Comparison of ENCODE assay signal across 12 cellular contexts in the genomic region with DNA sequence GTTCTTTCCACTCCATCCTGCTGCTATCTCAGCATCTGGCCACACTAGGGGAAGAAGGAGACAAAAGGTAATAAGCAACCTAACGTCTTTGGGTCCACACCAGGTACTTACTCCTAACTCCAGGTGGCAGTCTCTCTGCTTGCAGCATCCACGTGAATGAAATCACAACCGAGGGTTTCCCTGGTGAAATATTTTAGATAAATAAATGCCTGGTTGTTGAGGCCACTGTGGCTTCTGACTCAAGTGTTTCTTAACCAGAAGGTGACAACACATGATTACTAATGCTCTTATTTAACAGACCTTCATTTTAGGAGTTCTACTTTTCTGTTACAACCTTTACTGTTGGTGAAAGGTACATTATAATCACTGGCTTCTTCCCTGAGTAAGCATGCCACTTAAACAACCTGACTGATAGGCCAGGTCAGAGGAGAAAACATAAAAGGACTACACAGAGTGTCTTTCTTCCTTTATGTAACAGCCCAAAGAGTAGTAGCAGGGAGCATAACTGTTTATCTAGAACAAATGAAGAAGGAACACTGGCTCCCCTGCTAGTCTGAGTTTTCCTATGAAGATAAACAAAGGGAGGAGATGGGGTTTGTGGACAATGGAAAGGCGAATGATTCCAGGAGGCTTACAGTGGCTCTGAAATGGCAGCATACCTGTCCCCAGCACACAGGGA. TPM values are rescaled to one million over a fixed set of nuclear protein-coding genes. Genes with fewer than 3 reads are reported as not detected.
DNase-seq lines count a peak whose midpoint lies in the region; ATAC-seq and TF ChIP-seq lines count a peak whose summit lies in the region.
"Had no signal": no experiment of that assay in that cellular context is flagged by ENCODE, and none has a peak within 500 bp of the region (broad histone marks: within the 10 kb centered on the region; RNA-seq: fewer than 3 reads in every experiment).

No MANE protein-coding gene starts in this region.

- H4K91ac ChIP-seq in H9 (ENCODE audit: insufficient read length, low read depth, low read length), result no peak overlapping the region
- no peak overlapping the region for H4K91ac ChIP-seq in mesenchymal stem cell (ENCODE audit: low read length)

- H2BK20ac ChIP-seq in H9 (ENCODE audit: low read depth, low read length, poor library complexity, severe bottlenecking), result no peak overlapping the region

- H3K36me3 Mint-ChIP-seq in H9 (ENCODE audit: insufficient read depth in 1 of 3, low read depth in 3 of 3) (peaks cover 61 to 98% (median 97%) of the 10 kb centered on the region in 3 experiments), Caco-2 (ENCODE audit: insufficient read depth, unreplicated experiment) (no peaks in the 10 kb centered on the region)
- no peaks in the 10 kb centered on the region for H3K36me3 Mint-ChIP-seq in activated T-helper 17 cell treated with anti-CD3 and anti-CD28 coated beads, Interleukin-2, amount 50 U/mL, for 72 hours (ENCODE audit: low read depth)

- H3K4me3 ChIP-seq in BE2C (ENCODE audit: low read depth, low read length) (no peak overlapping the region), mesenchymal stem cell (ENCODE audit: insufficient read depth in 1 of 2, low read depth in 1 of 2, low read length in 2 of 2) (no peak overlapping the region), Caco-2 (ENCODE audit: low read depth, low read length) (no peak overlapping the region)
- H3K4me3 ChIP-seq: colonic mucosa, upper lobe of left lung had no signal

- intact Hi-C loops in Caco-2 (cut with micrococcal nuclease; ENCODE audit: unreplicated experiment), result no loop called here

- H2AK5ac ChIP-seq in H9 (ENCODE audit: insufficient read length, low read length), result no peak overlapping the region
- no peak overlapping the region for H2AK5ac ChIP-seq in mesenchymal stem cell (ENCODE audit: low read length, severe bottlenecking)

- no peaks in the 10 kb centered on the region for H3K79me2 ChIP-seq in H9 (ENCODE audit: insufficient read depth, low read length)

- H3K4me1 Mint-ChIP-seq in H9 (peaks cover 53 to 54% of the 10 kb centered on the region in 2 experiments), Caco-2 (ENCODE audit: low read depth, unreplicated experiment) (no peaks in the 10 kb centered on the region)
- H3K4me1 Mint-ChIP-seq in activated T-helper 17 cell treated with anti-CD3 and anti-CD28 coated beads, Interleukin-2, amount 50 U/mL, for 72 hours, result no peaks in the 10 kb centered on the region

- no peak overlapping the region for H3K4ac ChIP-seq in H9 (ENCODE audit: low read depth, low read length)
- H3K4ac ChIP-seq in mesenchymal stem cell (ENCODE audit: low read depth in 1 of 2, low read length in 2 of 2), result no peak overlapping the region

- H3K27me3 ChIP-seq in BE2C (peaks cover 4% of the 10 kb centered on the region; the same call in 1 of the 2 replicates), H9 (ENCODE audit: insufficient read depth, low read length) (no peaks in the 10 kb centered on the region), mesenchymal stem cell (ENCODE audit: control insufficient read depth in 1 of 2, insufficient read depth in 1 of 2, low read length in 2 of 2) (peaks cover 17 to 52% of the 10 kb centered on the region in 2 experiments), Caco-2 (replicated peaks; ENCODE audit: control insufficient read depth, insufficient read depth, low read length) (no peaks in the 10 kb centered on the region)
- H3K27me3 ChIP-seq: colonic mucosa, upper lobe of left lung had no signal

- H4K8ac ChIP-seq in H9 (replicated peaks; ENCODE audit: insufficient read length, low read depth, low read length), result no peak overlapping the region
- H4K8ac ChIP-seq in mesenchymal stem cell (ENCODE audit: low read length), result no peak overlapping the region

- no peak overlapping the region for H3K23ac ChIP-seq in H9 (ENCODE audit: insufficient read length, low read depth, low read length)
- H3K23ac ChIP-seq in mesenchymal stem cell (ENCODE audit: low read length in 2 of 2), result no peak overlapping the region

- H3K18ac ChIP-seq in H9 (ENCODE audit: insufficient read length, low read depth, low read length), result no peak overlapping the region
- no peak overlapping the region for H3K18ac ChIP-seq in mesenchymal stem cell (ENCODE audit: low read depth in 1 of 2, low read length in 2 of 2)

- H3K14ac ChIP-seq in H9 (ENCODE audit: insufficient read depth, low read length) (no peak overlapping the region), mesenchymal stem cell (ENCODE audit: low read length in 2 of 2) (no peak overlapping the region)

- H2BK12ac ChIP-seq in H9 (ENCODE audit: insufficient read length, low read depth, low read length) (no peak overlapping the region), mesenchymal stem cell (ENCODE audit: low read length in 2 of 2) (no peak overlapping the region)

- H3K56ac ChIP-seq in H9 (ENCODE audit: insufficient read length, low read depth, low read length), result no peak overlapping the region

- peaks cover 6% of the 10 kb centered on the region; the same call in 1 of the 2 replicates for H3K4me1 ChIP-seq in BE2C
- peaks cover 6% of the 10 kb centered on the region for H3K4me1 ChIP-seq in H9 (ENCODE audit: insufficient read depth, low read length)
- peaks cover 4% of the 10 kb centered on the region for H3K4me1 ChIP-seq in mesenchymal stem cell (ENCODE audit: control insufficient read depth, insufficient read depth, low read depth, low read length)
- peaks cover 6% of the 10 kb centered on the region; the same call in 1 of the 2 replicates for H3K4me1 ChIP-seq in Caco-2
- H3K4me1 ChIP-seq: colonic mucosa, upper lobe of left lung had no signal

- H3K27ac Mint-ChIP-seq in H9 (peak overlapping the region in 2 of 3 experiments; percentile 38 to 39; a peak in 2 of 7 replicates), Caco-2 (ENCODE audit: unreplicated experiment) (no peak overlapping the region)
- no peak overlapping the region for H3K27ac Mint-ChIP-seq in activated T-helper 17 cell treated with anti-CD3 and anti-CD28 coated beads, Interleukin-2, amount 50 U/mL, for 72 hours

- H3K23me2 ChIP-seq in H9 (ENCODE audit: insufficient read length, low read depth, low read length, poor library complexity, severe bottlenecking), result no peaks in the 10 kb centered on the region

- H3K9ac ChIP-seq in H9 (ENCODE audit: extremely low read depth, insufficient read length, low read length) (no peak overlapping the region), mesenchymal stem cell (ENCODE audit: low read length) (peak overlapping the region; percentile 70)

- H2BK5ac ChIP-seq in H9 (ENCODE audit: insufficient read length, low read length), result no peak overlapping the region
- no peak overlapping the region for H2BK5ac ChIP-seq in mesenchymal stem cell (ENCODE audit: low read depth, low read length, poor library complexity, severe bottlenecking)

- ATAC-seq in activated T-helper 17 cell treated with anti-CD3 and anti-CD28 coated beads, Interleukin-2, amount 50 U/mL, for 72 hours (replicated peaks), result peak; percentile 56
- no peak for ATAC-seq in GM21423 (IDR thresholded peaks at IDR 0.05; ENCODE audit: unreplicated experiment)
- ATAC-seq in GM18907 (IDR thresholded peaks at IDR 0.05; ENCODE audit: unreplicated experiment), result no peak
- ATAC-seq in HG03439 (IDR thresholded peaks at IDR 0.05; ENCODE audit: unreplicated experiment), result no peak

- H3K9me3 ChIP-seq in BE2C (no peaks in the 10 kb centered on the region), H9 (ENCODE audit: control insufficient read depth, low read depth, low read length) (no peaks in the 10 kb centered on the region), mesenchymal stem cell (ENCODE audit: control insufficient read depth, low read length) (no peaks in the 10 kb centered on the region), Caco-2 (no peaks in the 10 kb centered on the region)
- H3K9me3 ChIP-seq: colonic mucosa, upper lobe of left lung had no signal

- TF ChIP-seq CTCF in BE2C (IDR thresholded peaks at IDR 0.05; ENCODE audit: low read depth, low read length), result 0 out of 2 replicates have a peak, but pooled peaks have one; percentile 11
- peak; percentile 42; the same call in 1 of the 3 replicates for TF ChIP-seq CTCF in H9 (conservative IDR thresholded peaks at IDR 0.05)
- no peak for TF ChIP-seq CTCF in Caco-2 (IDR thresholded peaks at IDR 0.05; ENCODE audit: insufficient read depth in 1 of 2, low read depth in 1 of 2, low read length in 1 of 2, severe bottlenecking in 1 of 2, unreplicated experiment in 1 of 2)

- H3K27me3 Mint-ChIP-seq in H9 (ENCODE audit: low read depth) (no peaks in the 10 kb centered on the region), Caco-2 (ENCODE audit: insufficient read depth, unreplicated experiment) (no peaks in the 10 kb centered on the region)
- H3K27me3 Mint-ChIP-seq in activated T-helper 17 cell treated with anti-CD3 and anti-CD28 coated beads, Interleukin-2, amount 50 U/mL, for 72 hours, result peaks cover 16% of the 10 kb centered on the region

- no peak overlapping the region for H3K27ac ChIP-seq in H9 (ENCODE audit: insufficient read length, low read depth, low read length)
- H3K27ac ChIP-seq in mesenchymal stem cell (ENCODE audit: low read length, poor library complexity, severe bottlenecking), result no peak overlapping the region
- H3K27ac ChIP-seq: colonic mucosa, upper lobe of left lung had no signal

- no CpG with 5 or more reads among the region's 4 CpGs for WGBS in H9 (ENCODE audit: extremely low coverage, insufficient read length, low lambda C conversion rate)
- 42% methylated on average over 3 of the region's 4 CpGs for WGBS in mesenchymal stem cell

- no peaks in the 10 kb centered on the region for H3K79me1 ChIP-seq in H9 (ENCODE audit: insufficient read depth, low read depth, low read length, poor library complexity, severe bottlenecking)
- H3K79me1 ChIP-seq in mesenchymal stem cell (replicated peaks; ENCODE audit: low read length, poor library complexity, severe bottlenecking), result no peaks in the 10 kb centered on the region

- H3T11ph ChIP-seq in H9 (ENCODE audit: low read length), result no peak overlapping the region

- CTCF ChIA-PET in Caco-2 (lab: Charles Lee), result interaction anchor here (0.6 kb wide), 1 partner anchor 121 kb away, joined by 4 read pairs; no protein-coding TSS in a partner anchor

- H2BK15ac ChIP-seq in H9 (ENCODE audit: low read depth, low read length), result no peak overlapping the region
- no peak overlapping the region for H2BK15ac ChIP-seq in mesenchymal stem cell (ENCODE audit: low read depth, poor library complexity, severe bottlenecking)

- POLR2A ChIA-PET in Caco-2 (lab: Charles Lee), result no interaction called here

- no peak overlapping the region for H2BK120ac ChIP-seq in H9 (ENCODE audit: low read depth, low read length, poor library complexity, severe bottlenecking)
- H2BK120ac ChIP-seq in mesenchymal stem cell (ENCODE audit: low read depth, low read length), result no peak overlapping the region

- H3K9me3 Mint-ChIP-seq in H9, result no peaks in the 10 kb centered on the region
- H3K9me3 Mint-ChIP-seq in activated T-helper 17 cell treated with anti-CD3 and anti-CD28 coated beads, Interleukin-2, amount 50 U/mL, for 72 hours, result no peaks in the 10 kb centered on the region
- H3K9me3 Mint-ChIP-seq in Caco-2 (ENCODE audit: unreplicated experiment), result no peaks in the 10 kb centered on the region

- no peak for DNase-seq in BE2C
- no peak for DNase-seq in H9
- DNase-seq in mesenchymal stem cell, result peak; percentile 9
- no peak for DNase-seq in Caco-2
- DNase-seq: activated T-cell treated with anti-CD3 and anti-CD28 coated beads, Interleukin-2, amount 50 U/mL, for 1 hour; colonic mucosa; NCI-H510A; upper lobe of left lung had no signal

- H3K4me2 ChIP-seq in H9 (ENCODE audit: insufficient read depth, insufficient read length, low read length) (no peak overlapping the region), mesenchymal stem cell (ENCODE audit: low read length, poor library complexity, severe bottlenecking) (no peak overlapping the region)

- H4K20me1 ChIP-seq in H9 (ENCODE audit: control insufficient read depth, insufficient read depth, insufficient read length), result no peaks in the 10 kb centered on the region

- H3K4me3 Mint-ChIP-seq in H9 (no peak overlapping the region), Caco-2 (ENCODE audit: unreplicated experiment) (no peak overlapping the region)
- H3K4me3 Mint-ChIP-seq in activated T-helper 17 cell treated with anti-CD3 and anti-CD28 coated beads, Interleukin-2, amount 50 U/mL, for 72 hours, result no peak overlapping the region

- no TSS peak for BruUV-seq in Caco-2 (replicated peaks; lab: Mats Ljungman, UMichigan)

- no peak overlapping the region for H2AFZ ChIP-seq in H9 (ENCODE audit: low read length)
- H2AFZ ChIP-seq in mesenchymal stem cell (ENCODE audit: low read depth, low read length), result no peak overlapping the region

- H4K5ac ChIP-seq in H9 (ENCODE audit: insufficient read length, low read depth, low read length), result no peak overlapping the region

- H3K36me3 ChIP-seq in BE2C, result no peaks in the 10 kb centered on the region
- no peaks in the 10 kb centered on the region for H3K36me3 ChIP-seq in mesenchymal stem cell (ENCODE audit: control insufficient read depth in 1 of 2, insufficient read depth in 2 of 2, low read depth in 1 of 2, low read length in 2 of 2)
- H3K36me3 ChIP-seq in Caco-2 (ENCODE audit: control insufficient read depth, insufficient read depth, low read length), result no peaks in the 10 kb centered on the region
- H3K36me3 ChIP-seq: colonic mucosa, upper lobe of left lung had no signal

RNA-seq across cellular contexts. Expression of a gene that starts 59.9 kb away (rescaled TPM):
- polyA plus RNA-seq in BE2C (2012; ENCODE audit: insufficient read depth, insufficient read length, low read depth), result not detected
- 71.2 and 77.2 TPM in 2 replicates for total RNA-seq in H9 (2021)
- not detected for total RNA-seq in activated T-helper 17 cell treated with anti-CD3 and anti-CD28 coated beads, Interleukin-2, amount 50 U/mL, for 72 hours
- not detected for polyA plus RNA-seq in mesenchymal stem cell (2013, experiment 1 of 2)
- polyA plus RNA-seq in mesenchymal stem cell (2013, experiment 2 of 2), result not detected
- 0.32 and 0.60 TPM in 2 replicates for total RNA-seq in Caco-2 (2022)

Comparison
In these comparisons a context has a peak if more than half of its experiments do, and no peak if none do; other contexts are left out.
1. CTCF ChIP-seq: peak in BE2C (single experiment) and H9 (single experiment); none in Caco-2 (0 of 2).
2. H3K27ac Mint-ChIP-seq: peak in H9 (2 of 3); none in activated T-helper 17 cell treated with anti-CD3 and anti-CD28 coated beads, Interleukin-2, amount 50 U/mL, for 72 hours (single experiment) and Caco-2 (single experiment).
3. RNA of a gene that starts 59.9 kb away (total RNA-seq): 71.2 to 77.2 TPM in H9; 0.32 to 0.60 TPM in Caco-2 and not detected in activated T-helper 17 cell treated with anti-CD3 and anti-CD28 coated beads, Interleukin-2, amount 50 U/mL, for 72 hours; every median in the first group is over 10 times any median in the second.